8 cellular contexts compared by ENCODE assay signal in genomic region chr6:53956068-53956711, GRCh38.
DNase-seq lines count a peak whose midpoint lies in the region; ATAC-seq and TF ChIP-seq lines count a peak whose summit lies in the region.

No MANE protein-coding gene starts in this region.

- peaks cover 0 to 6% (median 0%) of the 10 kb centered on the region in 11 donors for H3K9me3 ChIP-seq in heart right ventricle

- H3K36me3 ChIP-seq in heart right ventricle = no peaks in the 10 kb centered on the region

- peak; percentile 80 for ATAC-seq in GM18517 (IDR thresholded peaks at IDR 0.05; ENCODE audit: unreplicated experiment)
- ATAC-seq in HG03097 (IDR thresholded peaks at IDR 0.05; ENCODE audit: low FRiP score, unreplicated experiment) = peak; percentile 85
- ATAC-seq in heart right ventricle = peak; percentile 81 to 97 (median 94)

- no peaks in the 10 kb centered on the region for H3K27me3 ChIP-seq in heart right ventricle

- WGBS in heart right ventricle, 2 donors = 32% methylated on average over 6 of the region's 6 CpGs

- DNase-seq in AG08396 (ENCODE audit: low spot score) (peak; percentile 71), NCI-H2227 treated with DMSO at 0.1 percent for 48 hours (lab: John Stamatoyannopoulos, UW) (peak; percentile 35), amniotic epithelial cell (ENCODE audit: low read depth) (peak; percentile 60), heart right ventricle (peak; percentile 51 to 68), renal cortical epithelial cell (ENCODE audit: low read depth) (peak; percentile 67)
- no peak for DNase-seq in activated CD4-positive, CD25-positive, alpha-beta regulatory T cell treated with anti-CD3 and anti-CD28 coated beads, Interleukin-2, amount 50 U/mL, for 72 hours

- intact Hi-C loops in heart right ventricle (cut with DNase I) = loop anchor here (1.0 to 10.0 kb wide), 9 partner anchors 161 to 461 kb away; partner anchors contain the start of gene LRRC1 (in 3 of the 10)

- no peak overlapping the region for H3K27ac ChIP-seq in heart right ventricle

- peak; percentile 27 to 80 (median 73) for TF ChIP-seq CTCF in heart right ventricle (IDR thresholded peaks at IDR 0.05)

- H3K4me3 ChIP-seq in heart right ventricle = no peak overlapping the region

- no peaks in the 10 kb centered on the region for H3K4me1 ChIP-seq in heart right ventricle
